In genomic region chr20:36754656-36755222, GRCh38 we compare ENCODE assay signal across 8 cellular contexts. TPM values are rescaled to one million over a fixed set of nuclear protein-coding genes. Genes with fewer than 3 reads are reported as not detected.
A peak's percentile ranks its signal among the peaks of the same experiment; 100 is the strongest.
DNase-seq lines count a peak whose midpoint lies in the region; ATAC-seq and TF ChIP-seq lines count a peak whose summit lies in the region.

No MANE protein-coding gene starts in this region.

- peak; percentile 31 for TF ChIP-seq CTCF in HL-60 (IDR thresholded peaks at IDR 0.05; ENCODE audit: insufficient read depth, low read length)
- TF ChIP-seq CTCF in neural progenitor cell (IDR thresholded peaks at IDR 0.05) = peak; percentile 77

- H3K4me3 Mint-ChIP-seq in activated T-helper 1 cell treated with anti-CD3 and anti-CD28 coated beads, Interleukin-12 subunit alpha, Interleukin-12 subunit beta, Interleukin-2, Interleukin-4 antibody, amounts not matched to agents 30 ng/mL and 10 ng/mL and 1 ng/mL, durations not matched to agents 14 hours and 24 hours and 36 hours = no peak overlapping the region
- H3K4me3 Mint-ChIP-seq in neural progenitor cell = no peak overlapping the region

- DNase-seq in COLO668 (lab: John Stamatoyannopoulos, UW; ENCODE audit: unreplicated experiment) (peak; percentile 42), HL-60 (ENCODE audit: low read depth in 1 of 2, low spot score in 1 of 2) (peak in 1 of 2 experiments; percentile 59), NT2/D1 (ENCODE audit: low read depth, low spot score) (peak; percentile 64), fibroblast of the conjunctiva (ENCODE audit: low read depth) (peak; percentile 65), neural progenitor cell (ENCODE audit: low spot score) (peak; percentile 81)
- peak; percentile 26 for DNase-seq in activated T-helper 1 cell treated with anti-CD3 and anti-CD28 coated beads, Interleukin-12 subunit alpha, Interleukin-12 subunit beta, Interleukin-2, Interleukin-4 antibody, amounts not matched to agents 30 ng/mL and 10 ng/mL and 1 ng/mL, durations not matched to agents 14 hours and 24 hours and 36 hours (ENCODE audit: low spot score)

- no peak overlapping the region for H3K9ac ChIP-seq in NT2/D1 (ENCODE audit: insufficient read length, low read depth)
- H3K9ac ChIP-seq in neural progenitor cell = no peak overlapping the region

- no peak overlapping the region for H3K4me2 ChIP-seq in neural progenitor cell

- H3K27ac Mint-ChIP-seq in activated T-helper 1 cell treated with anti-CD3 and anti-CD28 coated beads, Interleukin-12 subunit alpha, Interleukin-12 subunit beta, Interleukin-2, Interleukin-4 antibody, amounts not matched to agents 30 ng/mL and 10 ng/mL and 1 ng/mL, durations not matched to agents 14 hours and 24 hours and 36 hours = peak overlapping the region; percentile 40
- no peak overlapping the region for H3K27ac Mint-ChIP-seq in neural progenitor cell

- H4K20me1 ChIP-seq in neural progenitor cell (ENCODE audit: low read depth) = no peaks in the 10 kb centered on the region

- H3K4me1 ChIP-seq in NT2/D1 (ENCODE audit: insufficient read depth, insufficient read length) = no peaks in the 10 kb centered on the region
- no peaks in the 10 kb centered on the region for H3K4me1 ChIP-seq in neural progenitor cell

- H3K36me3 ChIP-seq in NT2/D1 (ENCODE audit: insufficient read depth, insufficient read length, low read length) (peaks cover 73% of the 10 kb centered on the region), neural progenitor cell (peaks cover 11% of the 10 kb centered on the region)

- intact Hi-C loops in activated T-helper 1 cell treated with anti-CD3 and anti-CD28 coated beads, Interleukin-12 subunit alpha, Interleukin-12 subunit beta, Interleukin-2, Interleukin-4 antibody, amounts not matched to agents 30 ng/mL and 10 ng/mL and 1 ng/mL, durations not matched to agents 14 hours and 24 hours and 36 hours (cut with micrococcal nuclease) = loop anchor here (1.0 to 2.0 kb wide), 3 partner anchors 38 to 198 kb away; no protein-coding TSS in a partner anchor

- H3K27me3 ChIP-seq in HL-60 (ENCODE audit: insufficient read depth, poor library complexity, severe bottlenecking) = no peaks in the 10 kb centered on the region
- H3K27me3 ChIP-seq in NT2/D1 (ENCODE audit: insufficient read depth, insufficient read length) = no peaks in the 10 kb centered on the region
- no peaks in the 10 kb centered on the region for H3K27me3 ChIP-seq in neural progenitor cell

- H3K27ac ChIP-seq in HL-60 (replicated peaks) (no peak overlapping the region), neural progenitor cell (no peak overlapping the region)

- H2AFZ ChIP-seq in neural progenitor cell (replicated peaks) = no peak overlapping the region

- no peaks in the 10 kb centered on the region for H3K9me3 Mint-ChIP-seq in activated T-helper 1 cell treated with anti-CD3 and anti-CD28 coated beads, Interleukin-12 subunit alpha, Interleukin-12 subunit beta, Interleukin-2, Interleukin-4 antibody, amounts not matched to agents 30 ng/mL and 10 ng/mL and 1 ng/mL, durations not matched to agents 14 hours and 24 hours and 36 hours
- no peaks in the 10 kb centered on the region for H3K9me3 Mint-ChIP-seq in neural progenitor cell

- no peak overlapping the region for H3K4me3 ChIP-seq in HL-60 (replicated peaks; ENCODE audit: insufficient read depth, low read length)
- no peak overlapping the region for H3K4me3 ChIP-seq in NT2/D1 (ENCODE audit: insufficient read length, low read depth)
- no peak overlapping the region for H3K4me3 ChIP-seq in neural progenitor cell

- peaks cover 6% of the 10 kb centered on the region for H3K4me1 Mint-ChIP-seq in activated T-helper 1 cell treated with anti-CD3 and anti-CD28 coated beads, Interleukin-12 subunit alpha, Interleukin-12 subunit beta, Interleukin-2, Interleukin-4 antibody, amounts not matched to agents 30 ng/mL and 10 ng/mL and 1 ng/mL, durations not matched to agents 14 hours and 24 hours and 36 hours (ENCODE audit: low read depth)
- peaks cover 6% of the 10 kb centered on the region for H3K4me1 Mint-ChIP-seq in neural progenitor cell

- H3K79me2 ChIP-seq in neural progenitor cell (ENCODE audit: low read depth) = no peaks in the 10 kb centered on the region

- H3K9me3 ChIP-seq in NT2/D1 (ENCODE audit: insufficient read depth, low read length) (no peaks in the 10 kb centered on the region), neural progenitor cell (ENCODE audit: low read depth) (no peaks in the 10 kb centered on the region)

- H3K27me3 Mint-ChIP-seq in activated T-helper 1 cell treated with anti-CD3 and anti-CD28 coated beads, Interleukin-12 subunit alpha, Interleukin-12 subunit beta, Interleukin-2, Interleukin-4 antibody, amounts not matched to agents 30 ng/mL and 10 ng/mL and 1 ng/mL, durations not matched to agents 14 hours and 24 hours and 36 hours (ENCODE audit: insufficient read depth) = no peaks in the 10 kb centered on the region
- no peaks in the 10 kb centered on the region for H3K27me3 Mint-ChIP-seq in neural progenitor cell (ENCODE audit: insufficient read depth, low read depth)

- H3F3A ChIP-seq in neural progenitor cell (ENCODE audit: low read depth) = peaks cover 11% of the 10 kb centered on the region

- peaks cover 28% of the 10 kb centered on the region for H3K36me3 Mint-ChIP-seq in activated T-helper 1 cell treated with anti-CD3 and anti-CD28 coated beads, Interleukin-12 subunit alpha, Interleukin-12 subunit beta, Interleukin-2, Interleukin-4 antibody, amounts not matched to agents 30 ng/mL and 10 ng/mL and 1 ng/mL, durations not matched to agents 14 hours and 24 hours and 36 hours (ENCODE audit: low read depth)
- H3K36me3 Mint-ChIP-seq in neural progenitor cell = peaks cover 14% of the 10 kb centered on the region

- no peak for ATAC-seq in HG03460 (IDR thresholded peaks at IDR 0.05; ENCODE audit: unreplicated experiment)
- ATAC-seq in GM21737 (IDR thresholded peaks at IDR 0.05; ENCODE audit: unreplicated experiment) = no peak

RNA-seq across cellular contexts. Expression of gene NDRG3, which starts 8.8 kb away (rescaled TPM):
- 21.3 and 21.9 TPM in 2 replicates for total RNA-seq in activated T-helper 1 cell treated with anti-CD3 and anti-CD28 coated beads, Interleukin-12 subunit alpha, Interleukin-12 subunit beta, Interleukin-2, Interleukin-4 antibody, amounts not matched to agents 30 ng/mL and 10 ng/mL and 1 ng/mL, durations not matched to agents 14 hours and 24 hours and 36 hours
- total RNA-seq in neural progenitor cell (ENCODE audit: low replicate concordance) = 23.8 and 25.3 TPM in 2 replicates

RNA-seq across cellular contexts. Expression of gene DSN1, which starts 18.8 kb away (rescaled TPM):
- total RNA-seq in activated T-helper 1 cell treated with anti-CD3 and anti-CD28 coated beads, Interleukin-12 subunit alpha, Interleukin-12 subunit beta, Interleukin-2, Interleukin-4 antibody, amounts not matched to agents 30 ng/mL and 10 ng/mL and 1 ng/mL, durations not matched to agents 14 hours and 24 hours and 36 hours = 23.2 and 29.0 TPM in 2 replicates
- total RNA-seq in neural progenitor cell (ENCODE audit: low replicate concordance) = 34.4 and 48.2 TPM in 2 replicates
